14 cellular contexts compared by ENCODE assay signal in genomic region chr15:39315200-39315599, GRCh38.
"Had no signal": no experiment of that assay in that cellular context is flagged by ENCODE, and none has a peak within 500 bp of the region (broad histone marks: within the 10 kb centered on the region; RNA-seq: fewer than 3 reads in every experiment).

No MANE protein-coding gene starts in this region.

- H3K27ac Mint-ChIP-seq: activated CD4-positive, alpha-beta memory T cell treated with anti-CD3 and anti-CD28 coated beads, Interleukin-2, amount 10 ng/mL, durations not matched to agents 7 days and 5 days; activated naive CD4-positive, alpha-beta T cell treated with anti-CD3 and anti-CD28 coated beads, Interleukin-2, amount 10 ng/mL, durations not matched to agents 7 days and 5 days; activated T-cell treated with anti-CD3 and anti-CD28 coated beads, Interleukin-2, amount 50 U/mL, for 24 hours; endodermal cell; naive B cell had no signal

- H3K27ac ChIP-seq: pancreas, spleen, thoracic aorta had no signal

- H3K9me3 Mint-ChIP-seq: activated CD4-positive, alpha-beta memory T cell treated with anti-CD3 and anti-CD28 coated beads, Interleukin-2, amount 10 ng/mL, durations not matched to agents 7 days and 5 days; activated naive CD4-positive, alpha-beta T cell treated with anti-CD3 and anti-CD28 coated beads, Interleukin-2, amount 10 ng/mL, durations not matched to agents 7 days and 5 days had no signal

- H3K36me3 Mint-ChIP-seq: activated naive CD4-positive, alpha-beta T cell treated with anti-CD3 and anti-CD28 coated beads, Interleukin-2, amount 10 ng/mL, durations not matched to agents 7 days and 5 days; naive B cell had no signal

- FAIRE-seq: astrocyte, bronchial epithelial cell, pancreas had no signal

- H3K9me3 ChIP-seq: pancreas had no signal

- ATAC-seq: left lobe of liver, pancreas had no signal

- H3K27me3 ChIP-seq: pancreas, spleen had no signal

- H3K4me3 ChIP-seq: pancreas, spleen, thoracic aorta had no signal

- H3K27me3 Mint-ChIP-seq: naive B cell had no signal

- H3K4me1 Mint-ChIP-seq: activated CD4-positive, alpha-beta memory T cell treated with anti-CD3 and anti-CD28 coated beads, Interleukin-2, amount 10 ng/mL, durations not matched to agents 7 days and 5 days; activated naive CD4-positive, alpha-beta T cell treated with anti-CD3 and anti-CD28 coated beads, Interleukin-2, amount 10 ng/mL, durations not matched to agents 7 days and 5 days; endodermal cell; naive B cell had no signal

- H3K4me3 Mint-ChIP-seq: activated CD4-positive, alpha-beta memory T cell treated with anti-CD3 and anti-CD28 coated beads, Interleukin-2, amount 10 ng/mL, durations not matched to agents 7 days and 5 days; activated naive CD4-positive, alpha-beta T cell treated with anti-CD3 and anti-CD28 coated beads, Interleukin-2, amount 10 ng/mL, durations not matched to agents 7 days and 5 days; activated T-cell treated with anti-CD3 and anti-CD28 coated beads, Interleukin-2, amount 50 U/mL, for 24 hours; endodermal cell; naive B cell had no signal

- H3K36me3 ChIP-seq: pancreas, spleen, thoracic aorta had no signal

- DNase-seq: activated CD4-positive, alpha-beta memory T cell treated with anti-CD3 and anti-CD28 coated beads, Interleukin-2, amount 10 ng/mL, durations not matched to agents 7 days and 5 days; activated CD4-positive, alpha-beta T cell treated with anti-CD3 and anti-CD28 coated beads for 4 hours; activated naive CD4-positive, alpha-beta T cell treated with anti-CD3 and anti-CD28 coated beads, Interleukin-2, amount 10 ng/mL, durations not matched to agents 7 days and 5 days; activated T-cell treated with anti-CD3 and anti-CD28 coated beads, Interleukin-2, amount 50 U/mL, for 24 hours; dermis blood vessel endothelial cell; endodermal cell; islet precursor cell; naive B cell; pancreas; spleen had no signal
